Comparison of ENCODE assay signal across 1 cellular context in genomic region chr2:38436227-38436664, GRCh38.
TF ChIP-seq lines count a peak whose summit lies in the region.

No MANE protein-coding gene starts in this region.

TF ChIP-seq in HepG2, 621 proteins besides CTCF, POLR2A, EP300 and RAD21 (continued from another document and continues in another):
- TF ChIP-seq ZUFSP (CRISPR knock-in tag; IDR thresholded peaks at IDR 0.05; ENCODE audit: borderline replicate concordance) (no peak), MAX (IDR thresholded peaks at IDR 0.05) (peak; percentile 42; the same call in 1 of the 2 replicates), ISL2 (CRISPR knock-in tag; IDR thresholded peaks at IDR 0.05) (peak; percentile 68; the same call in 1 of the 2 replicates), ZNF362 (CRISPR knock-in tag; IDR thresholded peaks at IDR 0.05; ENCODE audit: borderline replicate concordance) (peak; percentile 65; the same call in 1 of the 2 replicates), ZSCAN21 (CRISPR knock-in tag; IDR thresholded peaks at IDR 0.05; ENCODE audit: borderline replicate concordance) (no peak), ZZZ3 (CRISPR knock-in tag; IDR thresholded peaks at IDR 0.05; ENCODE audit: borderline replicate concordance) (no peak), FOXP1 (IDR thresholded peaks at IDR 0.05) (peak; percentile 66), FOXP1 (CRISPR knock-in tag; IDR thresholded peaks at IDR 0.05) (peak; percentile 97), ZNF350 (CRISPR knock-in tag; IDR thresholded peaks at IDR 0.05; ENCODE audit: borderline replicate concordance, low read depth) (peak; percentile 69; the same call in 1 of the 2 replicates), E2F1 (CRISPR knock-in tag; IDR thresholded peaks at IDR 0.05) (no peak), BORCS8-MEF2B (CRISPR knock-in tag; IDR thresholded peaks at IDR 0.05) (peak; percentile 74), ZNF619 (CRISPR knock-in tag; IDR thresholded peaks at IDR 0.05) (0 out of 2 replicates have a peak, but pooled peaks have one; percentile 36), HBP1 (CRISPR knock-in tag; IDR thresholded peaks at IDR 0.05; ENCODE audit: low read depth) (no peak), ZNF512 (CRISPR knock-in tag; IDR thresholded peaks at IDR 0.05) (no peak), ZSCAN5A (CRISPR knock-in tag; IDR thresholded peaks at IDR 0.05; ENCODE audit: borderline replicate concordance) (0 out of 2 replicates have a peak, but pooled peaks have one; percentile 39), RNF2 (conservative IDR thresholded peaks at IDR 0.05; ENCODE audit: low read depth) (no peak), BCL6 (CRISPR knock-in tag; IDR thresholded peaks at IDR 0.05) (peak; percentile 77; the same call in 1 of the 2 replicates), ZNF263 (CRISPR knock-in tag; IDR thresholded peaks at IDR 0.05) (no peak), ZSCAN29 (CRISPR knock-in tag; conservative IDR thresholded peaks at IDR 0.05) (no peak), ZNF512B (CRISPR knock-in tag; IDR thresholded peaks at IDR 0.05; ENCODE audit: borderline replicate concordance) (peak; percentile 88; the same call in 1 of the 2 replicates), PATZ1 (CRISPR knock-in tag; IDR thresholded peaks at IDR 0.05) (peak; percentile 89), RARA (CRISPR knock-in tag; IDR thresholded peaks at IDR 0.05) (peak; percentile 95), MXD1 (CRISPR knock-in tag; IDR thresholded peaks at IDR 0.05) (no peak), MXD4 (CRISPR knock-in tag; IDR thresholded peaks at IDR 0.05) (0 out of 2 replicates have a peak, but pooled peaks have one; percentile 18), JUNB (CRISPR knock-in tag; IDR thresholded peaks at IDR 0.05; ENCODE audit: borderline replicate concordance) (0 out of 2 replicates have a peak, but pooled peaks have one; percentile 12), FIP1L1 (IDR thresholded peaks at IDR 0.05; ENCODE audit: borderline replicate concordance, insufficient read depth, low read depth, low read length) (no peak), PLSCR1 (CRISPR knock-in tag; IDR thresholded peaks at IDR 0.05; ENCODE audit: borderline replicate concordance) (no peak), ZNF496 (CRISPR knock-in tag; IDR thresholded peaks at IDR 0.05; ENCODE audit: insufficient replicate concordance) (no peak), FOXP4 (CRISPR knock-in tag; IDR thresholded peaks at IDR 0.05) (peak; percentile 92), SOX6 (IDR thresholded peaks at IDR 0.05) (no peak), SOX6 (CRISPR knock-in tag; IDR thresholded peaks at IDR 0.05) (peak; percentile 94), NFYB (CRISPR knock-in tag; IDR thresholded peaks at IDR 0.05) (no peak), IRF9 (CRISPR knock-in tag; IDR thresholded peaks at IDR 0.05; ENCODE audit: borderline replicate concordance) (no peak), TFDP1 (CRISPR knock-in tag; IDR thresholded peaks at IDR 0.05; ENCODE audit: borderline replicate concordance) (peak; percentile 15; the same call in 1 of the 2 replicates), SRSF1 (optimal IDR thresholded peaks at IDR 0.05; ENCODE audit: low read depth, low read length) (no peak), CENPBD1 (CRISPR knock-in tag; IDR thresholded peaks at IDR 0.05; ENCODE audit: borderline replicate concordance, low read depth) (no peak)
